Comparison of ENCODE assay signal across 8 cellular contexts in genomic region chr9:130689937-130690700, GRCh38. TPM values are rescaled to one million over a fixed set of nuclear protein-coding genes. Genes with fewer than 3 reads are reported as not detected.
A peak's percentile ranks its signal among the peaks of the same experiment; 100 is the strongest.
DNase-seq lines count a peak whose midpoint lies in the region; ATAC-seq and TF ChIP-seq lines count a peak whose summit lies in the region.

No MANE protein-coding gene starts in this region.

- H3K36me3 ChIP-seq in BJ (ENCODE audit: control insufficient read depth, insufficient read depth, low read length) (no peaks in the 10 kb centered on the region), OCI-LY1 (ENCODE audit: insufficient read depth, low read length) (peaks cover 3% of the 10 kb centered on the region; the same call in 1 of the 2 replicates), lung (ENCODE audit: control insufficient read depth in 2 of 2, insufficient read depth in 2 of 2, low read length in 2 of 2) (peaks cover 0 to under 1% of the 10 kb centered on the region in 2 donors), aorta (ENCODE audit: control insufficient read depth in 1 of 2, insufficient read depth in 2 of 2, low read length in 1 of 2) (no peaks in the 10 kb centered on the region)

- ATAC-seq in lung (ENCODE audit: insufficient read depth, low FRiP score) (peak; percentile 69), aorta (ENCODE audit: low FRiP score) (peak; percentile 87), HG03095 (IDR thresholded peaks at IDR 0.05; ENCODE audit: unreplicated experiment) (no peak)

- H4K20me1 ChIP-seq in OCI-LY1 (ENCODE audit: insufficient read depth, low read length), result no peaks in the 10 kb centered on the region

- peak; percentile 65 for DNase-seq in BJ (ENCODE audit: low read depth)
- DNase-seq in HT1080 (ENCODE audit: low read depth), result peak; percentile 97
- DNase-seq in dermis blood vessel endothelial cell, result peak; percentile 69
- DNase-seq in lung (ENCODE audit: low spot score), result peak; percentile 86
- DNase-seq in aorta, result peak in 1 of 2 donors; percentile 73
- DNase-seq in effector CD8-positive, alpha-beta T cell (lab: John Stamatoyannopoulos, UW), result no peak

- H3K27ac ChIP-seq in OCI-LY1 (ENCODE audit: low read depth, low read length, poor library complexity, severe bottlenecking) (no peak overlapping the region), lung (ENCODE audit: low read depth in 1 of 2, low read length in 1 of 2) (peak overlapping the region in 1 of 2 donors; percentile 75), aorta (ENCODE audit: low read depth in 1 of 2, low read length in 2 of 2) (peak overlapping the region in 1 of 2 donors; percentile 83)

- CTCF ChIA-PET in BJ (lab: Yijun Ruan, JAX), result interaction anchor here (0.8 to 1.6 kb wide), 5 partner anchors 8 to 368 kb away, joined by 3 to 8 read pairs (median 4); no protein-coding TSS in a partner anchor

- TF ChIP-seq CTCF in BJ (IDR thresholded peaks at IDR 0.05; ENCODE audit: insufficient read depth, low read depth, low read length) (no peak), OCI-LY1 (IDR thresholded peaks at IDR 0.05; ENCODE audit: low read length) (no peak), lung (IDR thresholded peaks at IDR 0.05; ENCODE audit: control extremely low read depth, extremely low read depth) (no peak)

- H3F3A ChIP-seq in OCI-LY1 (ENCODE audit: insufficient read depth, low read length), result no peaks in the 10 kb centered on the region

- WGBS in lung, 2 donors, result 53 to 72% methylated on average over 15 of the region's 15 CpGs
- WGBS in aorta, 2 donors, result 30 to 38% methylated on average over 15 of the region's 15 CpGs

- H3K9ac ChIP-seq in OCI-LY1 (ENCODE audit: low read length), result no peak overlapping the region

- H3K9me2 ChIP-seq in OCI-LY1 (ENCODE audit: low read depth, low read length), result no peaks in the 10 kb centered on the region

- H3K9me3 ChIP-seq in OCI-LY1 (ENCODE audit: low read length) (no peaks in the 10 kb centered on the region; the same call in 1 of the 2 replicates), lung (ENCODE audit: control insufficient read depth in 2 of 2, insufficient read depth in 1 of 2, low read length in 1 of 2) (no peaks in the 10 kb centered on the region), aorta (ENCODE audit: control insufficient read depth, low read length) (no peaks in the 10 kb centered on the region)

- no peaks in the 10 kb centered on the region for H3K27me3 ChIP-seq in BJ (ENCODE audit: control insufficient read depth, insufficient read depth, low read length)
- peaks cover 1% of the 10 kb centered on the region; the same call in 1 of the 2 replicates for H3K27me3 ChIP-seq in OCI-LY1 (ENCODE audit: insufficient read depth, low read length)
- H3K27me3 ChIP-seq in lung (ENCODE audit: control insufficient read depth, insufficient read depth), result no peaks in the 10 kb centered on the region
- no peaks in the 10 kb centered on the region for H3K27me3 ChIP-seq in aorta (ENCODE audit: control insufficient read depth in 1 of 2, insufficient read depth in 2 of 2, low read length in 1 of 2)

- H3K4me2 ChIP-seq in OCI-LY1 (ENCODE audit: low read length), result peak overlapping the region; percentile 33; the same call in 1 of the 2 replicates

- POLR2A ChIA-PET in BJ (lab: Charles Lee), result no interaction called here

- H3K79me2 ChIP-seq in OCI-LY1 (ENCODE audit: insufficient read depth, low read length), result peaks cover 15% of the 10 kb centered on the region

- H3K4me3 ChIP-seq in BJ (ENCODE audit: low read depth, low read length) (peak overlapping the region; percentile 21), OCI-LY1 (ENCODE audit: low read depth, low read length, poor library complexity, severe bottlenecking) (no peak overlapping the region), lung (no peak overlapping the region), aorta (ENCODE audit: low read length in 2 of 2) (peak overlapping the region; percentile 40 to 53)

- no peak overlapping the region for H2AFZ ChIP-seq in OCI-LY1 (ENCODE audit: low read length)

- intact Hi-C loops in aorta (cut with DNase I), result no loop called here

- peaks cover 21% of the 10 kb centered on the region for H3K4me1 ChIP-seq in OCI-LY1 (ENCODE audit: insufficient read depth, low read length, severe bottlenecking)
- H3K4me1 ChIP-seq in lung (ENCODE audit: control insufficient read depth in 2 of 2, insufficient read depth in 2 of 2, low read length in 2 of 2), result peaks cover 1 to 4% of the 10 kb centered on the region in 2 donors
- H3K4me1 ChIP-seq in aorta (ENCODE audit: control insufficient read depth in 1 of 2, insufficient read depth in 2 of 2, low read length in 2 of 2), result no peaks in the 10 kb centered on the region

RNA-seq across cellular contexts. Expression of gene EXOSC2, which starts 3.5 kb away (rescaled TPM):
- polyA plus RNA-seq in BJ (2011; rRNA removed) (19.8 and 20.3 TPM in 2 replicates), lung (10 to 100 TPM; 15.3 to 17.9 TPM), aorta (10 to 100 TPM in 1 of 2 donors, 1 to 10 TPM in 1; 9.5 to 17.0 TPM)
- polyA minus RNA-seq in BJ (2011; rRNA and poly(A)+ RNA removed), result 12.2 and 15.2 TPM in 2 replicates
- total RNA-seq in HT1080 (2014; rRNA removed; shearing (Covaris generic)), result 65.0 and 69.6 TPM in 2 replicates
- polyA plus RNA-seq in HT1080 (2015; cell fraction: cytosol; rRNA removed), result 50.5 and 53.3 TPM in 2 replicates
- polyA plus RNA-seq in HT1080 (2015; cell fraction: nucleus; rRNA removed), result 77.7 and 81.6 TPM in 2 replicates
- total RNA-seq in dermis blood vessel endothelial cell (31.9 and 33.5 TPM in 2 replicates), lung (10 to 100 TPM; 20.2 to 23.0 TPM), aorta (10 to 100 TPM; 18.7 to 20.2 TPM)

RNA-seq across cellular contexts. Expression of gene PRDM12, which starts 25.7 kb away (rescaled TPM):
- not detected in 2 replicates for polyA plus RNA-seq in BJ (2011; rRNA removed)
- not detected in 2 replicates for polyA minus RNA-seq in BJ (2011; rRNA and poly(A)+ RNA removed)
- total RNA-seq in HT1080 (2014; rRNA removed; shearing (Covaris generic)), result 0.07 and 0.10 TPM in 2 replicates
- polyA plus RNA-seq in HT1080 (2015; cell fraction: cytosol; rRNA removed), result 0.33 and 0.36 TPM in 2 replicates
- 0.06 and 0.10 TPM in 2 replicates for polyA plus RNA-seq in HT1080 (2015; cell fraction: nucleus; rRNA removed)
- total RNA-seq in dermis blood vessel endothelial cell, result not detected in 2 replicates
- total RNA-seq in lung, result under 1 TPM in 1 of 2 donors, not detected in 1; 0.09 TPM
- under 1 TPM in 1 of 2 donors, not detected in 1; 0.05 TPM for polyA plus RNA-seq in lung
- total RNA-seq in aorta, result not detected
- not detected for polyA plus RNA-seq in aorta

Comparison
In these comparisons a context has a peak if more than half of its experiments do, and no peak if none do; other contexts are left out.
1. H3K4me3 ChIP-seq: peak in BJ (single experiment) and aorta (2 of 2); none in OCI-LY1 (single experiment) and lung (single experiment).